ENCODE assay signal across 10 cellular contexts in the genomic region with DNA sequence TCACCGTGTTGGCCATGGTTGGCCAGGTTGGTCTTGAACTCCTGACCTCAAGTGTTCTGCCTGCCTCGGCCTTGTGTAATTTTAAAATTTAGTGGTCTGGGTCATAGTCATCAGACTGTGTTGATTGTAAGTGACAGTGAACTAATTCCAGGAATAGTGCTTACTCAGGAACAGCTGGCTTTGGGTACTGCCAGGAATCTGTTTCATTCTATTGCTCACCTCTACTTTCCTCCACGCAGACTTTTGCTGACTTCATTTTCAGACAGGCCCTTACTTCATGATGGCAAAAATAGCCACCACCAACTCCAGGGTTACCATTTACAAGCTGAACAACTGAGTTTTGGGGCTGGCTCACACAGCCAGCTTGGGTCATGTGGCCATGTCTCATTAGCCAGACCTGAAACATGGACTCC. TPM values are rescaled to one million over a fixed set of nuclear protein-coding genes. Genes with fewer than 3 reads are reported as not detected.
DNase-seq lines count a peak whose midpoint lies in the region; ATAC-seq and TF ChIP-seq lines count a peak whose summit lies in the region.
"Had no signal": no experiment of that assay in that cellular context is flagged by ENCODE, and none has a peak within 500 bp of the region (broad histone marks: within the 10 kb centered on the region; RNA-seq: fewer than 3 reads in every experiment).

No MANE protein-coding gene starts in this region.

- dilution Hi-C loops in mammary epithelial cell (cut with HindIII; ENCODE audit: low sequenced_read_pairs) = no loop called here

- no peaks in the 10 kb centered on the region for H4K20me1 ChIP-seq in mammary epithelial cell (ENCODE audit: insufficient read depth, low read length)

- peaks cover 62% of the 10 kb centered on the region for H3K4me1 Mint-ChIP-seq in T-helper 2 cell treated with Interferon-gamma antibody and Interleukin-4, amounts not matched to agents 5 μg/mL and 100 μg/mL, for 36 hours (ENCODE audit: low read depth)

- H3K4me1 ChIP-seq in mammary epithelial cell (ENCODE audit: insufficient read depth, low read length) = peaks cover 8% of the 10 kb centered on the region

- CTCF ChIA-PET in mammary epithelial cell (lab: Charles Lee; ENCODE audit: low non-redundant PET) = no interaction called here

- ATAC-seq in GM18907 (IDR thresholded peaks at IDR 0.05; ENCODE audit: unreplicated experiment) (peak; percentile 33), HG02678 (IDR thresholded peaks at IDR 0.05; ENCODE audit: unreplicated experiment) (peak; percentile 23)
- ATAC-seq: upper lobe of right lung had no signal

- DNase-seq in astrocyte of the spinal cord (ENCODE audit: low read depth, low spot score) (peak; percentile 61), non-pigmented ciliary epithelial cell (ENCODE audit: low read depth) (peak; percentile 57), mammary epithelial cell (no peak), NCI-H1930 (lab: John Stamatoyannopoulos, UW) (no peak), HuH-7 (ENCODE audit: low spot score) (no peak)
- no peak for DNase-seq in T-helper 2 cell treated with Interferon-gamma antibody and Interleukin-4, amounts not matched to agents 5 μg/mL and 100 μg/mL, for 36 hours (ENCODE audit: low spot score)
- DNase-seq: hippocampal formation, upper lobe of right lung had no signal

- H3K9me3 Mint-ChIP-seq in T-helper 2 cell treated with Interferon-gamma antibody and Interleukin-4, amounts not matched to agents 5 μg/mL and 100 μg/mL, for 36 hours = no peaks in the 10 kb centered on the region

- TF ChIP-seq CTCF in astrocyte of the spinal cord (IDR thresholded peaks at IDR 0.05; ENCODE audit: low read depth, low read length) = no peak
- no peak for TF ChIP-seq CTCF in mammary epithelial cell (conservative IDR thresholded peaks at IDR 0.05 in 1 of 2, IDR thresholded peaks at IDR 0.05 in 1 of 2; ENCODE audit: extremely low read depth in 1 of 2, insufficient read depth in 1 of 2, low read depth in 1 of 2, low read length in 2 of 2)

- no peak overlapping the region for H3K4me2 ChIP-seq in mammary epithelial cell (ENCODE audit: insufficient read depth, low read depth, low read length)

- no peaks in the 10 kb centered on the region for H3K27me3 Mint-ChIP-seq in T-helper 2 cell treated with Interferon-gamma antibody and Interleukin-4, amounts not matched to agents 5 μg/mL and 100 μg/mL, for 36 hours (ENCODE audit: low read depth)

- H3K79me2 ChIP-seq in mammary epithelial cell (ENCODE audit: insufficient read depth, low read length) = peaks cover 20% of the 10 kb centered on the region

- no peaks in the 10 kb centered on the region for H3K27me3 ChIP-seq in mammary epithelial cell (ENCODE audit: insufficient read depth, low read length)
- H3K27me3 ChIP-seq: upper lobe of right lung had no signal

- H3K27ac Mint-ChIP-seq in T-helper 2 cell treated with Interferon-gamma antibody and Interleukin-4, amounts not matched to agents 5 μg/mL and 100 μg/mL, for 36 hours = no peak overlapping the region

- no peak overlapping the region for H3K27ac ChIP-seq in mammary epithelial cell (ENCODE audit: insufficient read depth, low read depth, low read length)

- no peak overlapping the region for H2AFZ ChIP-seq in mammary epithelial cell (ENCODE audit: low read depth, low read length)

- H3K4me3 ChIP-seq in astrocyte of the spinal cord (ENCODE audit: low read depth, low read length) (no peak overlapping the region), mammary epithelial cell (replicated peaks in 1 of 3; ENCODE audit: insufficient read depth in 1 of 3, low read depth in 2 of 3, low read length in 3 of 3) (no peak overlapping the region)
- H3K4me3 ChIP-seq: upper lobe of right lung had no signal

- no peaks in the 10 kb centered on the region for H3K36me3 ChIP-seq in mammary epithelial cell (ENCODE audit: insufficient read depth, low read length)
- H3K36me3 ChIP-seq: upper lobe of right lung had no signal

- BruUV-seq in mammary epithelial cell (replicated peaks; lab: Mats Ljungman, UMichigan) = no TSS peak

- H3K9me3 ChIP-seq in mammary epithelial cell (replicated peaks; ENCODE audit: insufficient read depth, low read length) = no peaks in the 10 kb centered on the region
- H3K9me3 ChIP-seq: upper lobe of right lung had no signal

- H3K9ac ChIP-seq in mammary epithelial cell (ENCODE audit: insufficient read depth, low read length) = no peak overlapping the region

- WGBS in mammary epithelial cell (ENCODE audit: low coverage, missing lambda C conversion rate) = 100% methylated on average over 3 of the region's 3 CpGs

- no peak overlapping the region for H3K4me3 Mint-ChIP-seq in T-helper 2 cell treated with Interferon-gamma antibody and Interleukin-4, amounts not matched to agents 5 μg/mL and 100 μg/mL, for 36 hours

- peaks cover 5% of the 10 kb centered on the region for H3K36me3 Mint-ChIP-seq in T-helper 2 cell treated with Interferon-gamma antibody and Interleukin-4, amounts not matched to agents 5 μg/mL and 100 μg/mL, for 36 hours (ENCODE audit: low read depth)

- intact Hi-C loops in mammary epithelial cell (cut with micrococcal nuclease) = no loop called here

- in situ Hi-C loops in astrocyte of the spinal cord (cut with HindIII; ENCODE audit: low sequenced_read_pairs) = no loop called here
- in situ Hi-C loops in mammary epithelial cell (cut with MboI; ENCODE audit: low sequenced_read_pairs in 2 of 2) = no loop called here

RNA-seq across cellular contexts. Expression of a gene that starts 54.6 kb away (rescaled TPM):
- total RNA-seq in mammary epithelial cell = 10 to 100 TPM; 13.0 to 29.5 TPM
- polyA plus RNA-seq in mammary epithelial cell = 4.9 TPM
- 22.7 TPM for polyA minus RNA-seq in mammary epithelial cell

Comparison
In these comparisons a context has a peak if more than half of its experiments do, and no peak if none do; other contexts are left out.
1. DNase-seq: peak in astrocyte of the spinal cord (single experiment) and non-pigmented ciliary epithelial cell (single experiment); none in mammary epithelial cell (single experiment), NCI-H1930 (0 of 2), HuH-7 (single experiment) and T-helper 2 cell treated with Interferon-gamma antibody and Interleukin-4, amounts not matched to agents 5 μg/mL and 100 μg/mL, for 36 hours (single experiment).